15 cellular contexts compared by ENCODE assay signal in genomic region chr20:53880108-53880641, GRCh38.
"Had no signal": no experiment of that assay in that cellular context is flagged by ENCODE, and none has a peak within 500 bp of the region (broad histone marks: within the 10 kb centered on the region; RNA-seq: fewer than 3 reads in every experiment).

No MANE protein-coding gene starts in this region.

- H3K4me1 ChIP-seq: tibial artery, vagina had no signal

- H3K4me2 ChIP-seq: smooth muscle cell had no signal

- H3K36me3 ChIP-seq: gastroesophageal sphincter, tibial artery, vagina had no signal

- ATAC-seq: activated T-cell treated with anti-CD3 and anti-CD28 coated beads, Interleukin-2, amount 50 U/mL, for 72 hours; body of pancreas; gastroesophageal sphincter; left ventricle myocardium superior; right cardiac atrium; stimulated activated effector memory CD8-positive, alpha-beta T cell treated with anti-CD3 and anti-CD28 coated beads, Interleukin-12 subunit alpha, Interleukin-12 subunit beta, amount 100 ng/mL, for 72 hours had no signal

- H3K36me3 Mint-ChIP-seq: stimulated activated effector memory CD8-positive, alpha-beta T cell treated with anti-CD3 and anti-CD28 coated beads, Interleukin-12 subunit alpha, Interleukin-12 subunit beta, amount 100 ng/mL, for 72 hours had no signal

- H3K27ac ChIP-seq: body of pancreas, epithelial cell of prostate, gastroesophageal sphincter, tibial artery, vagina had no signal

- H3K9me3 ChIP-seq: body of pancreas, gastroesophageal sphincter, tibial artery, vagina had no signal

- H3K27me3 Mint-ChIP-seq: central memory CD8-positive, alpha-beta T cell had no signal

- H3K4me3 ChIP-seq: body of pancreas, gastroesophageal sphincter, smooth muscle cell, tibial artery, vagina had no signal

- H3K27ac Mint-ChIP-seq: activated T-cell treated with anti-CD3 and anti-CD28 coated beads, Interleukin-2, amount 50 U/mL, for 72 hours; stimulated activated effector memory CD8-positive, alpha-beta T cell treated with anti-CD3 and anti-CD28 coated beads, Interleukin-12 subunit alpha, Interleukin-12 subunit beta, amount 100 ng/mL, for 72 hours had no signal

- H3K27me3 ChIP-seq: body of pancreas, gastroesophageal sphincter, tibial artery, vagina had no signal

- H3K4me3 Mint-ChIP-seq: activated T-cell treated with anti-CD3 and anti-CD28 coated beads, Interleukin-2, amount 50 U/mL, for 72 hours; central memory CD8-positive, alpha-beta T cell; stimulated activated effector memory CD8-positive, alpha-beta T cell treated with anti-CD3 and anti-CD28 coated beads, Interleukin-12 subunit alpha, Interleukin-12 subunit beta, amount 100 ng/mL, for 72 hours had no signal

- DNase-seq: activated CD4-positive, alpha-beta T cell treated with anti-CD3 and anti-CD28 coated beads, Interleukin-2, amount 50 U/mL, for 4 hours; activated CD4-positive, CD25-positive, alpha-beta regulatory T cell treated with anti-CD3 and anti-CD28 coated beads, Interleukin-2, amount 50 U/mL, for 72 hours; activated T-cell treated with anti-CD3 and anti-CD28 coated beads, Interleukin-2, amount 50 U/mL, for 72 hours; body of pancreas; cortex of kidney; effector memory CD4-positive, alpha-beta T cell; left ventricle myocardium superior; right cardiac atrium; tibial artery had no signal

- H3K9me3 Mint-ChIP-seq: central memory CD8-positive, alpha-beta T cell had no signal
